ENCODE assay signal across 14 cellular contexts in genomic region chr3:196504556-196504955, GRCh38. TPM values are rescaled to one million over a fixed set of nuclear protein-coding genes. Genes with fewer than 3 reads are reported as not detected.
DNase-seq lines count a peak whose midpoint lies in the region; TF ChIP-seq lines count a peak whose summit lies in the region.
"Had no signal": no experiment of that assay in that cellular context is flagged by ENCODE, and none has a peak within 500 bp of the region (broad histone marks: within the 10 kb centered on the region; RNA-seq: fewer than 3 reads in every experiment).

No MANE protein-coding gene starts in this region.

- peaks cover 19% of the 10 kb centered on the region for H3K4me1 Mint-ChIP-seq in activated naive CD4-positive, alpha-beta T cell treated with anti-CD3 and anti-CD28 coated beads for 36 hours (ENCODE audit: low read depth)
- peaks cover 20% of the 10 kb centered on the region for H3K4me1 Mint-ChIP-seq in osteocyte (ENCODE audit: unreplicated experiment)

- no TSS peak for BruUV-seq in OCI-LY7 (replicated peaks; lab: Mats Ljungman, UMichigan)

- no peaks in the 10 kb centered on the region for H3K27me3 Mint-ChIP-seq in activated naive CD4-positive, alpha-beta T cell treated with anti-CD3 and anti-CD28 coated beads for 36 hours (ENCODE audit: low read depth)
- H3K27me3 Mint-ChIP-seq in osteocyte (ENCODE audit: unreplicated experiment), result no peaks in the 10 kb centered on the region

- H3K27me3 ChIP-seq in esophagus squamous epithelium, result no peaks in the 10 kb centered on the region
- no peaks in the 10 kb centered on the region for H3K27me3 ChIP-seq in spleen (replicated peaks in 1 of 7)

- intact Hi-C loops in activated naive CD4-positive, alpha-beta T cell treated with anti-CD3 and anti-CD28 coated beads for 36 hours (cut with micrococcal nuclease), result loop anchor here (5.0 to 10.0 kb wide), 2 partner anchors 952 to 1060 kb away; partner anchors contain the start of gene ACAP2
- intact Hi-C loops in OCI-LY7 (cut with micrococcal nuclease; ENCODE audit: unreplicated experiment) (loop anchor here (5.0 kb wide), 1 partner anchor 187 kb away; the partner anchor contains the start of gene DYNLT2B), esophagus squamous epithelium (cut with DNase I) (loop anchor here (5.0 kb wide), 1 partner anchor 72 kb away; the partner anchor contains the start of gene UBXN7), spleen (cut with DNase I; ENCODE audit: low total_unique reads) (no loop called here)

- peaks cover 38% of the 10 kb centered on the region for H3K79me2 ChIP-seq in OCI-LY7 (ENCODE audit: insufficient read depth, low read depth, low read length)

- CTCF ChIA-PET in activated naive CD4-positive, alpha-beta T cell treated with anti-CD3 and anti-CD28 coated beads for 36 hours (lab: Charles Lee), result interaction anchor here (6.2 kb wide), 1 partner anchor 19 kb away, joined by 37 read pairs; no protein-coding TSS in a partner anchor
- CTCF ChIA-PET in OCI-LY7 (lab: Charles Lee; ENCODE audit: unreplicated experiment), result no interaction called here

- no peak overlapping the region for H3K27ac Mint-ChIP-seq in activated naive CD4-positive, alpha-beta T cell treated with anti-CD3 and anti-CD28 coated beads for 36 hours
- no peak overlapping the region for H3K27ac Mint-ChIP-seq in osteocyte (ENCODE audit: unreplicated experiment)

- H3K27ac ChIP-seq in OCI-LY7 (ENCODE audit: low read depth, low read length, poor library complexity, severe bottlenecking), result no peak overlapping the region
- H3K27ac ChIP-seq in esophagus squamous epithelium, result peak overlapping the region; percentile 94 to 98 (median 98)
- H3K27ac ChIP-seq in spleen, result peak overlapping the region in 7 of 8 donors; percentile 84 to 99 (median 94)

- no peak for TF ChIP-seq POLR2A in esophagus squamous epithelium (IDR thresholded peaks at IDR 0.05)
- TF ChIP-seq POLR2A in spleen (IDR thresholded peaks at IDR 0.05), result no peak

- 95% methylated on average over 6 of the region's 6 CpGs for WGBS in esophagus squamous epithelium, 2 donors
- 94 to 99% (median 97%) methylated on average over 6 of the region's 6 CpGs for WGBS in spleen, 5 donors

- peak overlapping the region; percentile 88 for H3K4me3 Mint-ChIP-seq in activated naive CD4-positive, alpha-beta T cell treated with anti-CD3 and anti-CD28 coated beads for 36 hours
- no peak overlapping the region for H3K4me3 Mint-ChIP-seq in osteocyte (ENCODE audit: unreplicated experiment)

- H2AFZ ChIP-seq in OCI-LY7 (ENCODE audit: low read length), result peak overlapping the region; percentile 81; the same call in 1 of the 2 replicates

- H3K4me3 ChIP-seq in OCI-LY7 (ENCODE audit: low read depth, low read length, poor library complexity, severe bottlenecking), result no peak overlapping the region
- no peak overlapping the region for H3K4me3 ChIP-seq in esophagus squamous epithelium
- H3K4me3 ChIP-seq in spleen, result peak overlapping the region in 2 of 8 donors; percentile 80 to 96

- peaks cover 16% of the 10 kb centered on the region for H3K36me3 ChIP-seq in OCI-LY7 (ENCODE audit: insufficient read depth, low read length)
- H3K36me3 ChIP-seq in esophagus squamous epithelium, result no peaks in the 10 kb centered on the region
- H3K36me3 ChIP-seq in spleen, result no peaks in the 10 kb centered on the region

- peaks cover 20% of the 10 kb centered on the region for H3K36me3 Mint-ChIP-seq in activated naive CD4-positive, alpha-beta T cell treated with anti-CD3 and anti-CD28 coated beads for 36 hours (ENCODE audit: low read depth)
- no peaks in the 10 kb centered on the region for H3K36me3 Mint-ChIP-seq in osteocyte (ENCODE audit: unreplicated experiment)

- no peak for DNase-seq in activated naive CD4-positive, alpha-beta T cell treated with anti-CD3 and anti-CD28 coated beads for 36 hours
- DNase-seq in activated naive CD4-positive, alpha-beta T cell treated with anti-CD3 and anti-CD28 coated beads, Interleukin-2, amount 50 U/mL, for 16 hours, result no peak
- DNase-seq in OCI-LY7 (ENCODE audit: low spot score), result no peak
- DNase-seq in esophagus squamous epithelium (lab: John Stamatoyannopoulos, UW), result no peak
- no peak for DNase-seq in spleen
- DNase-seq in osteocyte (ENCODE audit: extremely low spot score, unreplicated experiment), result no peak
- DNase-seq in RPMI8226, result no peak
- no peak for DNase-seq in activated effector memory CD4-positive, alpha-beta T cell treated with Interleukin-2 at 50 U/mL for 16 hours
- DNase-seq: islet precursor cell; NCI-H187 treated with DMSO at 0.1 percent for 48 hours; stimulated activated CD4-positive, alpha-beta T cell treated with anti-CD3 and anti-CD28 coated beads, Interleukin-2, amount 100 ng/mL, for 48 hours; T-helper 9 cell had no signal

- H4K20me1 ChIP-seq in OCI-LY7 (ENCODE audit: insufficient read depth, low read length), result peaks cover 20% of the 10 kb centered on the region

- peak overlapping the region; percentile 62; the same call in 1 of the 2 replicates for H3K4me2 ChIP-seq in OCI-LY7 (ENCODE audit: low read length)

- no peaks in the 10 kb centered on the region for H3K9me2 ChIP-seq in OCI-LY7 (ENCODE audit: insufficient read depth, low read length)

- H3K9me3 ChIP-seq in OCI-LY7 (ENCODE audit: low read length) (peaks cover 18% of the 10 kb centered on the region), esophagus squamous epithelium (no peaks in the 10 kb centered on the region), spleen (peaks cover 0 to 20% (median 12%) of the 10 kb centered on the region in 8 donors)

- H3K9me3 Mint-ChIP-seq in activated naive CD4-positive, alpha-beta T cell treated with anti-CD3 and anti-CD28 coated beads for 36 hours, result peaks cover 8% of the 10 kb centered on the region
- peaks cover 3% of the 10 kb centered on the region for H3K9me3 Mint-ChIP-seq in osteocyte (ENCODE audit: unreplicated experiment)

- H3K4me1 ChIP-seq in OCI-LY7 (ENCODE audit: insufficient read depth, low read length, poor library complexity, severe bottlenecking) (peaks cover 15% of the 10 kb centered on the region), esophagus squamous epithelium (peaks cover 10 to 39% (median 12%) of the 10 kb centered on the region in 3 donors), spleen (peaks cover 10 to 55% (median 27%) of the 10 kb centered on the region in 6 donors)

- POLR2A ChIA-PET in OCI-LY7 (lab: Charles Lee), result interaction anchor here (0.6 kb wide), 1 partner anchor 72 kb away, joined by 3 read pairs; the partner anchor contains the start of gene UBXN7

- no peak for TF ChIP-seq CTCF in OCI-LY7 (conservative IDR thresholded peaks at IDR 0.05; ENCODE audit: low read length)
- no peak for TF ChIP-seq CTCF in esophagus squamous epithelium (IDR thresholded peaks at IDR 0.05)
- no peak for TF ChIP-seq CTCF in spleen (IDR thresholded peaks at IDR 0.05 in 8 of 11, conservative IDR thresholded peaks at IDR 0.05 in 3 of 11)
- no peak for TF ChIP-seq CTCF in osteocyte (IDR thresholded peaks at IDR 0.05)

RNA-seq across cellular contexts. Expression of gene RNF168, which starts 1.0 kb away (rescaled TPM):
- total RNA-seq in activated naive CD4-positive, alpha-beta T cell treated with anti-CD3 and anti-CD28 coated beads for 36 hours, result 10 to 100 TPM; 28.9 to 29.1 TPM
- total RNA-seq in OCI-LY7 (2014; rRNA removed; shearing (Covaris generic)), result 29.6 and 31.3 TPM in 2 replicates
- total RNA-seq in OCI-LY7 (2022) (38.1 and 38.7 TPM in 2 replicates), esophagus squamous epithelium (10 to 100 TPM; 13.0 to 23.8 (median 19.6) TPM), spleen (10 to 100 TPM; 17.9 to 28.3 (median 24.2) TPM), osteocyte (17.2 and 19.8 TPM in 2 replicates)
- 1 to 10 TPM; 3.4 to 7.0 (median 3.7) TPM for polyA plus RNA-seq in spleen

RNA-seq across cellular contexts. Expression of gene SMCO1, which starts 10.6 kb away (rescaled TPM):
- not detected for total RNA-seq in activated naive CD4-positive, alpha-beta T cell treated with anti-CD3 and anti-CD28 coated beads for 36 hours
- total RNA-seq in OCI-LY7 (2014; rRNA removed; shearing (Covaris generic)), result not detected in 2 replicates
- total RNA-seq in OCI-LY7 (2022) (not detected in 2 replicates), esophagus squamous epithelium (not detected), spleen (not detected), osteocyte (not detected in 2 replicates)
- polyA plus RNA-seq in spleen, result not detected
- total RNA-seq: omental fat pad had no signal
- polyA plus RNA-seq: AG04450 had no signal
